ENCODE assay signal across 1 cellular context in the genomic region with DNA sequence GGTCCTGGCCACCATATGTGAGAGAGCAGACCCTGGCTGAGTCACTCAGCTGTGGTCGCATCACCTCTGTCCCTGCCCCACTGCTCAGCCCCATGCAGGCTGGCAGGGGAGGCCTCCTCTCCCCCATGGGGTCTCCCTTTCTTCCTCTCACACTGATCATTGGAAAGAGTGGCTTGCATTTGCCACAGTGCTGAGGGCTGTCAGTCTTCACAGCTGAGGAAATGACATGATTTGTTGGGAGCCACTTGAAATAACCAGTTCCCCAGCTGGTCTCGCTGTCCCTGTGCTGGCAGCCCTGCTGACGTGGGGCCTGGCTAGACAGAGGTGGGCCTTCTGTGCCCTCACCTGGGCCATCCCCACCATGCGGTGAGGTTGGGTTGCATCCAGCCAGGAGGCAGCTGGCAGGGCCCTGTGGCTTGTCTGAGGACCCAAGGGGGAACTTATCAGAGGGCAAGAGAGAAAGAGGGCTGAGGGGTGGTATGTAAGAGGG.
TF ChIP-seq lines count a peak whose summit lies in the region.

No MANE protein-coding gene starts in this region.

TF ChIP-seq in GM23338, 12 proteins besides CTCF, POLR2A, EP300 and RAD21 (continued from another document):
- TF ChIP-seq EZH2 (IDR thresholded peaks at IDR 0.05; ENCODE audit: low read depth, unreplicated experiment) (no peak), NANOG (IDR thresholded peaks at IDR 0.05; ENCODE audit: borderline replicate concordance) (no peak), ZNF331 (CRISPR knock-in tag; IDR thresholded peaks at IDR 0.05; ENCODE audit: low read depth) (no peak), EZH2phosphoT487 (IDR thresholded peaks at IDR 0.05; ENCODE audit: unreplicated experiment) (no peak), POLR2AphosphoS5 (IDR thresholded peaks at IDR 0.05; ENCODE audit: low read depth) (no peak), JUNB (IDR thresholded peaks at IDR 0.05; ENCODE audit: unreplicated experiment) (no peak), STAT1 (IDR thresholded peaks at IDR 0.05; ENCODE audit: unreplicated experiment) (no peak), ZNF114 (CRISPR knock-in tag; IDR thresholded peaks at IDR 0.05) (no peak)
- TF ChIP-seq, protein P1, sequence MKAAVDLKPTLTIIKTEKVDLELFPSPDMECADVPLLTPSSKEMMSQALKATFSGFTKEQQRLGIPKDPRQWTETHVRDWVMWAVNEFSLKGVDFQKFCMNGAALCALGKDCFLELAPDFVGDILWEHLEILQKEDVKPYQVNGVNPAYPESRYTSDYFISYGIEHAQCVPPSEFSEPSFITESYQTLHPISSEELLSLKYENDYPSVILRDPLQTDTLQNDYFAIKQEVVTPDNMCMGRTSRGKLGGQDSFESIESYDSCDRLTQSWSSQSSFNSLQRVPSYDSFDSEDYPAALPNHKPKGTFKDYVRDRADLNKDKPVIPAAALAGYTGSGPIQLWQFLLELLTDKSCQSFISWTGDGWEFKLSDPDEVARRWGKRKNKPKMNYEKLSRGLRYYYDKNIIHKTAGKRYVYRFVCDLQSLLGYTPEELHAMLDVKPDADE (IDR thresholded peaks at IDR 0.05): no peak
- TF ChIP-seq, protein P2, sequence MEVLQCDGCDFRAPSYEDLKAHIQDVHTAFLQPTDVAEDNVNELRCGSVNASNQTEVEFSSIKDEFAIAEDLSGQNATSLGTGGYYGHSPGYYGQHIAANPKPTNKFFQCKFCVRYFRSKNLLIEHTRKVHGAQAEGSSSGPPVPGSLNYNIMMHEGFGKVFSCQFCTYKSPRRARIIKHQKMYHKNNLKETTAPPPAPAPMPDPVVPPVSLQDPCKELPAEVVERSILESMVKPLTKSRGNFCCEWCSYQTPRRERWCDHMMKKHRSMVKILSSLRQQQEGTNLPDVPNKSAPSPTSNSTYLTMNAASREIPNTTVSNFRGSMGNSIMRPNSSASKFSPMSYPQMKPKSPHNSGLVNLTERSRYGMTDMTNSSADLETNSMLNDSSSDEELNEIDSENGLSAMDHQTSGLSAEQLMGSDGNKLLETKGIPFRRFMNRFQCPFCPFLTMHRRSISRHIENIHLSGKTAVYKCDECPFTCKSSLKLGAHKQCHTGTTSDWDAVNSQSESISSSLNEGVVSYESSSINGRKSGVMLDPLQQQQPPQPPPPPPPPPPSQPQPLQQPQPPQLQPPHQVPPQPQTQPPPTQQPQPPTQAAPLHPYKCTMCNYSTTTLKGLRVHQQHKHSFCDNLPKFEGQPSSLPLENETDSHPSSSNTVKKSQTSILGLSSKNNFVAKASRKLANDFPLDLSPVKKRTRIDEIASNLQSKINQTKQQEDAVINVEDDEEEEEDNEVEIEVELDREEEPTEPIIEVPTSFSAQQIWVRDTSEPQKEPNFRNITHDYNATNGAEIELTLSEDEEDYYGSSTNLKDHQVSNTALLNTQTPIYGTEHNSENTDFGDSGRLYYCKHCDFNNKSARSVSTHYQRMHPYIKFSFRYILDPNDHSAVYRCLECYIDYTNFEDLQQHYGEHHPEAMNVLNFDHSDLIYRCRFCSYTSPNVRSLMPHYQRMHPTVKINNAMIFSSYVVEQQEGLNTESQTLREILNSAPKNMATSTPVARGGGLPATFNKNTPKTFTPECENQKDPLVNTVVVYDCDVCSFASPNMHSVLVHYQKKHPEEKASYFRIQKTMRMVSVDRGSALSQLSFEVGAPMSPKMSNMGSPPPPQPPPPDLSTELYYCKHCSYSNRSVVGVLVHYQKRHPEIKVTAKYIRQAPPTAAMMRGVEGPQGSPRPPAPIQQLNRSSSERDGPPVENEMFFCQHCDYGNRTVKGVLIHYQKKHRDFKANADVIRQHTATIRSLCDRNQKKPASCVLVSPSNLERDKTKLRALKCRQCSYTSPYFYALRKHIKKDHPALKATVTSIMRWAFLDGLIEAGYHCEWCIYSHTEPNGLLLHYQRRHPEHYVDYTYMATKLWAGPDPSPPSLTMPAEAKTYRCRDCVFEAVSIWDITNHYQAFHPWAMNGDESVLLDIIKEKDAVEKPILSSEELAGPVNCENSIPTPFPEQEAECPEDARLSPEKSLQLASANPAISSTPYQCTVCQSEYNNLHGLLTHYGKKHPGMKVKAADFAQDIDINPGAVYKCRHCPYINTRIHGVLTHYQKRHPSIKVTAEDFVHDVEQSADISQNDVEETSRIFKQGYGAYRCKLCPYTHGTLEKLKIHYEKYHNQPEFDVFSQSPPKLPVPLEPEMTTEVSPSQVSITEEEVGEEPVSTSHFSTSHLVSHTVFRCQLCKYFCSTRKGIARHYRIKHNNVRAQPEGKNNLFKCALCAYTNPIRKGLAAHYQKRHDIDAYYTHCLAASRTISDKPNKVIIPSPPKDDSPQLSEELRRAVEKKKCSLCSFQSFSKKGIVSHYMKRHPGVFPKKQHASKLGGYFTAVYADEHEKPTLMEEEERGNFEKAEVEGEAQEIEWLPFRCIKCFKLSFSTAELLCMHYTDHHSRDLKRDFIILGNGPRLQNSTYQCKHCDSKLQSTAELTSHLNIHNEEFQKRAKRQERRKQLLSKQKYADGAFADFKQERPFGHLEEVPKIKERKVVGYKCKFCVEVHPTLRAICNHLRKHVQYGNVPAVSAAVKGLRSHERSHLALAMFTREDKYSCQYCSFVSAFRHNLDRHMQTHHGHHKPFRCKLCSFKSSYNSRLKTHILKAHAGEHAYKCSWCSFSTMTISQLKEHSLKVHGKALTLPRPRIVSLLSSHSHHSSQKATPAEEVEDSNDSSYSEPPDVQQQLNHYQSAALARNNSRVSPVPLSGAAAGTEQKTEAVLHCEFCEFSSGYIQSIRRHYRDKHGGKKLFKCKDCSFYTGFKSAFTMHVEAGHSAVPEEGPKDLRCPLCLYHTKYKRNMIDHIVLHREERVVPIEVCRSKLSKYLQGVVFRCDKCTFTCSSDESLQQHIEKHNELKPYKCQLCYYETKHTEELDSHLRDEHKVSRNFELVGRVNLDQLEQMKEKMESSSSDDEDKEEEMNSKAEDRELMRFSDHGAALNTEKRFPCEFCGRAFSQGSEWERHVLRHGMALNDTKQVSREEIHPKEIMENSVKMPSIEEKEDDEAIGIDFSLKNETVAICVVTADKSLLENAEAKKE (CRISPR knock-in tag; IDR thresholded peaks at IDR 0.05): no peak
